In genomic region chr7:134686782-134687181, GRCh38 we compare ENCODE assay signal across 11 cellular contexts. TPM values are rescaled to one million over a fixed set of nuclear protein-coding genes. Genes with fewer than 3 reads are reported as not detected.
A peak's percentile ranks its signal among the peaks of the same experiment; 100 is the strongest.
DNase-seq lines count a peak whose midpoint lies in the region; ATAC-seq and TF ChIP-seq lines count a peak whose summit lies in the region.
"Had no signal": no experiment of that assay in that cellular context is flagged by ENCODE, and none has a peak within 500 bp of the region (broad histone marks: within the 10 kb centered on the region; RNA-seq: fewer than 3 reads in every experiment).

No MANE protein-coding gene starts in this region.

- intact Hi-C loops in colonic mucosa (cut with DNase I), result loop anchor here (10.0 kb wide), 1 partner anchor 488 kb away; the partner anchor contains the start of gene CYREN

- no peak overlapping the region for H3K4me3 ChIP-seq in choroid plexus epithelial cell (ENCODE audit: low read depth, low read length)
- no peak overlapping the region for H3K4me3 ChIP-seq in colonic mucosa
- H3K4me3 ChIP-seq: lung had no signal

- H3K36me3 ChIP-seq in colonic mucosa, result no peaks in the 10 kb centered on the region

- no peak for ATAC-seq in GM21526 (IDR thresholded peaks at IDR 0.05; ENCODE audit: low FRiP score, unreplicated experiment)

- TF ChIP-seq CTCF in choroid plexus epithelial cell (conservative IDR thresholded peaks at IDR 0.05; ENCODE audit: low read depth, low read length) (peak; percentile 37), neural crest cell (conservative IDR thresholded peaks at IDR 0.05) (peak; percentile 61), colonic mucosa (IDR thresholded peaks at IDR 0.05) (no peak)

- no peak overlapping the region for H3K27ac ChIP-seq in colonic mucosa

- H3K9ac ChIP-seq in colonic mucosa (ENCODE audit: low read depth in 2 of 2, low read length in 2 of 2), result no peak overlapping the region

- no peaks in the 10 kb centered on the region for H3K36me3 Mint-ChIP-seq in neural crest cell (ENCODE audit: low read depth)

- no peaks in the 10 kb centered on the region for H3K27me3 Mint-ChIP-seq in neural crest cell (ENCODE audit: low read depth)

- H3K9me3 Mint-ChIP-seq in neural crest cell, result no peaks in the 10 kb centered on the region

- no peaks in the 10 kb centered on the region for H3K9me3 ChIP-seq in colonic mucosa

- DNase-seq in DMS114 treated with DMSO at 0.1 percent for 48 hours (lab: John Stamatoyannopoulos, UW; ENCODE audit: unreplicated experiment) (peak; percentile 13), NCI-H2227 (lab: John Stamatoyannopoulos, UW; ENCODE audit: unreplicated experiment) (peak; percentile 34), choroid plexus epithelial cell (ENCODE audit: low read depth) (peak; percentile 64), neural crest cell (ENCODE audit: low read depth, low spot score) (no peak), colonic mucosa (no peak), islet precursor cell (no peak), NCI-H146 treated with DMSO at 0.1 percent for 48 hours (lab: John Stamatoyannopoulos, UW; ENCODE audit: unreplicated experiment) (no peak)
- DNase-seq: activated CD8-positive, alpha-beta memory T cell treated with anti-CD3 and anti-CD28 coated beads for 24 hours; NCI-H774 had no signal

- H3K4me3 Mint-ChIP-seq in neural crest cell, result no peak overlapping the region

- H3K4me1 ChIP-seq in colonic mucosa, result no peaks in the 10 kb centered on the region

- H3K27ac Mint-ChIP-seq in neural crest cell (ENCODE audit: unreplicated experiment), result no peak overlapping the region

- no peaks in the 10 kb centered on the region for H3K27me3 ChIP-seq in colonic mucosa

- peaks cover 25% of the 10 kb centered on the region for H3K4me1 Mint-ChIP-seq in neural crest cell

RNA-seq across cellular contexts. Expression of gene BPGM, which starts 40.1 kb away (rescaled TPM):
- total RNA-seq in neural crest cell (19.8 and 21.1 TPM in 2 replicates), colonic mucosa (10 to 100 TPM; 10.5 to 10.6 TPM)

Comparison
In these comparisons a context has a peak if more than half of its experiments do, and no peak if none do; other contexts are left out.
1. DNase-seq: peak in DMS114 treated with DMSO at 0.1 percent for 48 hours (single experiment), NCI-H2227 (single experiment) and choroid plexus epithelial cell (single experiment); none in neural crest cell (single experiment), colonic mucosa (single experiment), islet precursor cell (single experiment) and NCI-H146 treated with DMSO at 0.1 percent for 48 hours (single experiment).